ENCODE assay signal across 13 cellular contexts in genomic region chr17:9002236-9002609, GRCh38. TPM values are rescaled to one million over a fixed set of nuclear protein-coding genes. Genes with fewer than 3 reads are reported as not detected.
DNase-seq lines count a peak whose midpoint lies in the region; ATAC-seq lines count a peak whose summit lies in the region.
"Had no signal": no experiment of that assay in that cellular context is flagged by ENCODE, and none has a peak within 500 bp of the region (broad histone marks: within the 10 kb centered on the region; RNA-seq: fewer than 3 reads in every experiment).

No MANE protein-coding gene starts in this region.

- no peak overlapping the region for H3K23ac ChIP-seq in mesenchymal stem cell (ENCODE audit: low read length in 2 of 2)

- no peak overlapping the region for H4K8ac ChIP-seq in mesenchymal stem cell (ENCODE audit: low read length)

- H3K9me3 Mint-ChIP-seq in stimulated activated naive CD8-positive, alpha-beta T cell treated with anti-CD3 and anti-CD28 coated beads, Interleukin-15, Interleukin-2, amounts not matched to agents 100 ng/mL and 50 ng/mL, for 24 hours: no peaks in the 10 kb centered on the region
- no peaks in the 10 kb centered on the region for H3K9me3 Mint-ChIP-seq in activated naive CD8-positive, alpha-beta T cell treated with anti-CD3 and anti-CD28 coated beads for 36 hours

- H3K27me3 ChIP-seq in mesenchymal stem cell (ENCODE audit: control insufficient read depth in 1 of 2, insufficient read depth in 1 of 2, low read length in 2 of 2): peaks cover 53 to 54% of the 10 kb centered on the region in 2 experiments
- peaks cover 28% of the 10 kb centered on the region for H3K27me3 ChIP-seq in effector memory CD4-positive, alpha-beta T cell (replicated peaks; ENCODE audit: control insufficient read depth, insufficient read depth, low read length, poor library complexity, severe bottlenecking)

- DNase-seq in stimulated activated naive CD8-positive, alpha-beta T cell treated with anti-CD3 and anti-CD28 coated beads, Interleukin-15, Interleukin-2, amounts not matched to agents 100 U/mL and 50 U/mL, for 24 hours: no peak
- no peak for DNase-seq in activated naive CD8-positive, alpha-beta T cell treated with anti-CD3 and anti-CD28 coated beads for 36 hours
- DNase-seq in mesenchymal stem cell: no peak
- no peak for DNase-seq in effector memory CD4-positive, alpha-beta T cell
- DNase-seq in NCI-H2227 treated with DMSO at 0.1 percent for 48 hours (lab: John Stamatoyannopoulos, UW): no peak
- DNase-seq in SW 1271 (lab: John Stamatoyannopoulos, UW): no peak
- DNase-seq: esophagus squamous epithelium; NCI-H187; NK-92 treated with Interleukin-12 subunit alpha and Interleukin-12 subunit beta, amount 100 ng/mL, for 24 hours had no signal

- H3K18ac ChIP-seq in mesenchymal stem cell (ENCODE audit: low read depth in 1 of 2, low read length in 2 of 2): no peak overlapping the region

- no peak overlapping the region for H2BK12ac ChIP-seq in mesenchymal stem cell (ENCODE audit: low read length in 2 of 2)

- H3K79me1 ChIP-seq in mesenchymal stem cell (replicated peaks; ENCODE audit: low read length, poor library complexity, severe bottlenecking): no peaks in the 10 kb centered on the region

- H3K36me3 Mint-ChIP-seq in stimulated activated naive CD8-positive, alpha-beta T cell treated with anti-CD3 and anti-CD28 coated beads, Interleukin-15, Interleukin-2, amounts not matched to agents 100 ng/mL and 50 ng/mL, for 24 hours (ENCODE audit: low read depth): peaks cover 3% of the 10 kb centered on the region
- no peaks in the 10 kb centered on the region for H3K36me3 Mint-ChIP-seq in activated naive CD8-positive, alpha-beta T cell treated with anti-CD3 and anti-CD28 coated beads for 36 hours

- 6% methylated on average over 12 of the region's 15 CpGs for WGBS in mesenchymal stem cell

- no peak overlapping the region for H3K27ac Mint-ChIP-seq in stimulated activated naive CD8-positive, alpha-beta T cell treated with anti-CD3 and anti-CD28 coated beads, Interleukin-15, Interleukin-2, amounts not matched to agents 100 ng/mL and 50 ng/mL, for 24 hours
- H3K27ac Mint-ChIP-seq in activated naive CD8-positive, alpha-beta T cell treated with anti-CD3 and anti-CD28 coated beads for 36 hours: no peak overlapping the region

- H3K36me3 ChIP-seq in mesenchymal stem cell (ENCODE audit: control insufficient read depth in 1 of 2, insufficient read depth in 2 of 2, low read depth in 1 of 2, low read length in 2 of 2): no peaks in the 10 kb centered on the region
- H3K36me3 ChIP-seq in effector memory CD4-positive, alpha-beta T cell (ENCODE audit: control insufficient read depth, insufficient read depth, low read length): no peaks in the 10 kb centered on the region
- H3K36me3 ChIP-seq: esophagus squamous epithelium, neutrophil had no signal

- no peak overlapping the region for H2BK5ac ChIP-seq in mesenchymal stem cell (ENCODE audit: low read depth, low read length, poor library complexity, severe bottlenecking)

- H2BK15ac ChIP-seq in mesenchymal stem cell (ENCODE audit: low read depth, poor library complexity, severe bottlenecking): no peak overlapping the region

- peaks cover 57% of the 10 kb centered on the region for H3K27me3 Mint-ChIP-seq in stimulated activated naive CD8-positive, alpha-beta T cell treated with anti-CD3 and anti-CD28 coated beads, Interleukin-15, Interleukin-2, amounts not matched to agents 100 ng/mL and 50 ng/mL, for 24 hours
- H3K27me3 Mint-ChIP-seq in activated naive CD8-positive, alpha-beta T cell treated with anti-CD3 and anti-CD28 coated beads for 36 hours: peaks cover 77% of the 10 kb centered on the region

- H3K4ac ChIP-seq in mesenchymal stem cell (ENCODE audit: low read depth in 1 of 2, low read length in 2 of 2): no peak overlapping the region

- H3K4me3 Mint-ChIP-seq in stimulated activated naive CD8-positive, alpha-beta T cell treated with anti-CD3 and anti-CD28 coated beads, Interleukin-15, Interleukin-2, amounts not matched to agents 100 ng/mL and 50 ng/mL, for 24 hours: peak overlapping the region; percentile 60
- H3K4me3 Mint-ChIP-seq in activated naive CD8-positive, alpha-beta T cell treated with anti-CD3 and anti-CD28 coated beads for 36 hours: peak overlapping the region; percentile 8

- peaks cover 15% of the 10 kb centered on the region for H3K4me1 Mint-ChIP-seq in stimulated activated naive CD8-positive, alpha-beta T cell treated with anti-CD3 and anti-CD28 coated beads, Interleukin-15, Interleukin-2, amounts not matched to agents 100 ng/mL and 50 ng/mL, for 24 hours (ENCODE audit: low read depth)
- H3K4me1 Mint-ChIP-seq in activated naive CD8-positive, alpha-beta T cell treated with anti-CD3 and anti-CD28 coated beads for 36 hours: peaks cover 10% of the 10 kb centered on the region

- no peak overlapping the region for H2BK120ac ChIP-seq in mesenchymal stem cell (ENCODE audit: low read depth, low read length)

- H3K4me1 ChIP-seq in mesenchymal stem cell (ENCODE audit: control insufficient read depth, insufficient read depth, low read depth, low read length): peaks cover 21% of the 10 kb centered on the region
- peaks cover 13% of the 10 kb centered on the region for H3K4me1 ChIP-seq in effector memory CD4-positive, alpha-beta T cell (ENCODE audit: control insufficient read depth, insufficient read depth, low read length, poor library complexity, severe bottlenecking)

- ATAC-seq in stimulated activated naive CD8-positive, alpha-beta T cell treated with anti-CD3 and anti-CD28 coated beads, Interleukin-15, Interleukin-2, amounts not matched to agents 100 U/mL and 50 U/mL, for 24 hours: no peak
- ATAC-seq in GM19467 (IDR thresholded peaks at IDR 0.05; ENCODE audit: unreplicated experiment): no peak
- ATAC-seq: K562 had no signal

- H3K27ac ChIP-seq in mesenchymal stem cell (ENCODE audit: low read length, poor library complexity, severe bottlenecking): no peak overlapping the region
- no peak overlapping the region for H3K27ac ChIP-seq in effector memory CD4-positive, alpha-beta T cell (ENCODE audit: insufficient read depth, low read length, poor library complexity, severe bottlenecking)
- H3K27ac ChIP-seq: neutrophil had no signal

- no peak overlapping the region for H3K14ac ChIP-seq in mesenchymal stem cell (ENCODE audit: low read length in 2 of 2)

- H3K4me2 ChIP-seq in mesenchymal stem cell (ENCODE audit: low read length, poor library complexity, severe bottlenecking): peak overlapping the region; percentile 91

- no peak overlapping the region for H2AFZ ChIP-seq in mesenchymal stem cell (ENCODE audit: low read depth, low read length)

- no peak overlapping the region for H2AK5ac ChIP-seq in mesenchymal stem cell (ENCODE audit: low read length, severe bottlenecking)

- H3K9me3 ChIP-seq in mesenchymal stem cell (ENCODE audit: control insufficient read depth, low read length): no peaks in the 10 kb centered on the region
- H3K9me3 ChIP-seq in effector memory CD4-positive, alpha-beta T cell (ENCODE audit: control insufficient read depth, low read length): no peaks in the 10 kb centered on the region
- H3K9me3 ChIP-seq: esophagus squamous epithelium, neutrophil had no signal

- no peak overlapping the region for H4K91ac ChIP-seq in mesenchymal stem cell (ENCODE audit: low read length)

- no peak overlapping the region for H3K4me3 ChIP-seq in mesenchymal stem cell (ENCODE audit: insufficient read depth in 1 of 2, low read depth in 1 of 2, low read length in 2 of 2)
- no peak overlapping the region for H3K4me3 ChIP-seq in effector memory CD4-positive, alpha-beta T cell (ENCODE audit: insufficient read depth, low read depth, low read length, poor library complexity, severe bottlenecking)
- H3K4me3 ChIP-seq: K562 had no signal

- H3K9ac ChIP-seq in mesenchymal stem cell (ENCODE audit: low read length): no peak overlapping the region

RNA-seq across cellular contexts. Expression of gene NTN1, which starts 19.1 kb away (rescaled TPM):
- total RNA-seq in activated naive CD8-positive, alpha-beta T cell treated with anti-CD3 and anti-CD28 coated beads for 36 hours: under 1 TPM; 0.43 to 0.54 TPM
- polyA plus RNA-seq in mesenchymal stem cell (2013, experiment 1 of 2): 0.14 TPM
- polyA plus RNA-seq in mesenchymal stem cell (2013, experiment 2 of 2): 0.19 TPM
- polyA plus RNA-seq: K562 had no signal

RNA-seq across cellular contexts. Expression of gene PIK3R5, which starts 36.7 kb away (rescaled TPM):
- total RNA-seq in activated naive CD8-positive, alpha-beta T cell treated with anti-CD3 and anti-CD28 coated beads for 36 hours: 10 to 100 TPM; 27.9 to 32.6 TPM
- polyA plus RNA-seq in mesenchymal stem cell (2013, experiment 1 of 2): not detected
- not detected for polyA plus RNA-seq in mesenchymal stem cell (2013, experiment 2 of 2)
